21 cellular contexts compared by ENCODE assay signal in genomic region chr2:47487498-47487875, GRCh38.
DNase-seq lines count a peak whose midpoint lies in the region; ATAC-seq and TF ChIP-seq lines count a peak whose summit lies in the region.
"Had no signal": no experiment of that assay in that cellular context is flagged by ENCODE, and none has a peak within 500 bp of the region (broad histone marks: within the 10 kb centered on the region; RNA-seq: fewer than 3 reads in every experiment).

No MANE protein-coding gene starts in this region.

- no peak for TF ChIP-seq POLR2A in IMR-90 (IDR thresholded peaks at IDR 0.05; ENCODE audit: low read depth, low read length)

- peak overlapping the region; percentile 80 for H3K4ac ChIP-seq in IMR-90 (ENCODE audit: low read depth, low read length)

- peak overlapping the region; percentile 58 to 70 for H4K8ac ChIP-seq in IMR-90 (ENCODE audit: low read depth in 2 of 2, low read length in 2 of 2)

- peak overlapping the region; percentile 52 for H3K27ac Mint-ChIP-seq in activated naive CD8-positive, alpha-beta T cell treated with anti-CD3 and anti-CD28 coated beads, Interleukin-2, amount 50 U/mL, for 24 hours
- H3K27ac Mint-ChIP-seq: activated CD4-positive, alpha-beta T cell treated with anti-CD3 and anti-CD28 coated beads, Interleukin-2, amount 10 ng/mL, durations not matched to agents 7 days and 5 days; CD4-positive, alpha-beta T cell had no signal

- H3K27ac ChIP-seq in IMR-90 (ENCODE audit: insufficient read depth, low read length) (peak overlapping the region; percentile 77), smooth muscle cell (ENCODE audit: low read depth) (peak overlapping the region; percentile 76)
- H3K27ac ChIP-seq: adrenal gland, prostate gland, stomach, tibial artery, VCaP had no signal

- peak overlapping the region; percentile 91 for H4K91ac ChIP-seq in IMR-90 (ENCODE audit: insufficient read depth, low read depth, low read length)

- H2AK5ac ChIP-seq in IMR-90 (ENCODE audit: low read depth, low read length) = peak overlapping the region; percentile 96

- no peaks in the 10 kb centered on the region for H3K79me2 ChIP-seq in smooth muscle cell (ENCODE audit: low read depth)

- no CpG with 5 or more reads among the region's 1 CpG for WGBS in IMR-90 (ENCODE audit: extremely low coverage in 2 of 2, insufficient read length in 1 of 2), 2 experiments
- WGBS in smooth muscle cell (ENCODE audit: low lambda C conversion rate) = 62% methylated on average over 1 of the region's 1 CpG

- peak overlapping the region; percentile 13 for H2AFZ ChIP-seq in IMR-90 (replicated peaks; ENCODE audit: low read length, poor library complexity)
- H2AFZ ChIP-seq in smooth muscle cell (ENCODE audit: low read depth) = no peak overlapping the region

- peaks cover 29% of the 10 kb centered on the region for H3K4me1 Mint-ChIP-seq in activated naive CD8-positive, alpha-beta T cell treated with anti-CD3 and anti-CD28 coated beads, Interleukin-2, amount 50 U/mL, for 24 hours
- H3K4me1 Mint-ChIP-seq in activated T-cell treated with anti-CD3 and anti-CD28 coated beads, Interleukin-2, amount 50 U/mL, for 4 hours (ENCODE audit: low read depth) = peaks cover 15% of the 10 kb centered on the region

- no peaks in the 10 kb centered on the region for H4K20me1 ChIP-seq in IMR-90 (ENCODE audit: insufficient read depth, low read length)
- H4K20me1 ChIP-seq in smooth muscle cell (ENCODE audit: low read depth) = no peaks in the 10 kb centered on the region

- H3K36me3 Mint-ChIP-seq in activated naive CD8-positive, alpha-beta T cell treated with anti-CD3 and anti-CD28 coated beads, Interleukin-2, amount 50 U/mL, for 24 hours (ENCODE audit: low read depth) = peaks cover 25% of the 10 kb centered on the region
- peaks cover 17% of the 10 kb centered on the region for H3K36me3 Mint-ChIP-seq in activated T-cell treated with anti-CD3 and anti-CD28 coated beads, Interleukin-2, amount 50 U/mL, for 4 hours (ENCODE audit: insufficient read depth)

- H3K27me3 Mint-ChIP-seq in activated naive CD8-positive, alpha-beta T cell treated with anti-CD3 and anti-CD28 coated beads, Interleukin-2, amount 50 U/mL, for 24 hours = no peaks in the 10 kb centered on the region
- no peaks in the 10 kb centered on the region for H3K27me3 Mint-ChIP-seq in activated T-cell treated with anti-CD3 and anti-CD28 coated beads, Interleukin-2, amount 50 U/mL, for 4 hours (ENCODE audit: low read depth)
- H3K27me3 Mint-ChIP-seq: activated CD4-positive, alpha-beta T cell treated with anti-CD3 and anti-CD28 coated beads, Interleukin-2, amount 10 ng/mL, durations not matched to agents 7 days and 5 days; brain; CD4-positive, alpha-beta T cell had no signal

- H3K4me3 Mint-ChIP-seq in activated naive CD8-positive, alpha-beta T cell treated with anti-CD3 and anti-CD28 coated beads, Interleukin-2, amount 50 U/mL, for 24 hours = no peak overlapping the region
- no peak overlapping the region for H3K4me3 Mint-ChIP-seq in activated T-cell treated with anti-CD3 and anti-CD28 coated beads, Interleukin-2, amount 50 U/mL, for 4 hours
- H3K4me3 Mint-ChIP-seq: activated CD4-positive, alpha-beta T cell treated with anti-CD3 and anti-CD28 coated beads, Interleukin-2, amount 10 ng/mL, durations not matched to agents 7 days and 5 days; brain; CD4-positive, alpha-beta T cell had no signal

- peak overlapping the region; percentile 94 for H2BK120ac ChIP-seq in IMR-90 (ENCODE audit: low read depth, low read length)

- in situ Hi-C loops in IMR-90 (cut with MboI; ENCODE audit: low sequenced_read_pairs) (no loop called here), ACHN (cut with HindIII; ENCODE audit: low pct_ligation_motif_present, low pct_unique_long_range_greater_than_20kb, low sequenced_read_pairs) (no loop called here), G401 (cut with HindIII; ENCODE audit: low sequenced_read_pairs) (no loop called here)

- H3K27me3 ChIP-seq in IMR-90 (ENCODE audit: control insufficient read depth, insufficient read depth, low read length) (no peaks in the 10 kb centered on the region), smooth muscle cell (ENCODE audit: low read depth) (no peaks in the 10 kb centered on the region)
- H3K27me3 ChIP-seq: adrenal gland, stomach, tibial artery had no signal

- peak overlapping the region; percentile 99 for H3K18ac ChIP-seq in IMR-90 (ENCODE audit: low read depth, low read length)

- intact Hi-C loops in IMR-90 (cut with micrococcal nuclease) = no loop called here

- CTCF ChIA-PET in IMR-90 (lab: Yijun Ruan, JAX) = no interaction called here

- peak overlapping the region; percentile 79 for H3K4me2 ChIP-seq in IMR-90 (ENCODE audit: low read depth, low read length)
- H3K4me2 ChIP-seq in smooth muscle cell = peak overlapping the region; percentile 28
- H3K4me2 ChIP-seq: SK-N-SH had no signal

- H3K56ac ChIP-seq in IMR-90 (ENCODE audit: extremely low read depth, insufficient read depth, low read length) = peak overlapping the region; percentile 81; the same call in 1 of the 2 replicates

- peak overlapping the region; percentile 81 for H3K14ac ChIP-seq in IMR-90 (replicated peaks; ENCODE audit: low read depth, low read length)

- DNase-seq in IMR-90 (no peak), smooth muscle cell (lab: John Stamatoyannopoulos, UW; ENCODE audit: unreplicated experiment) (no peak), ACHN (no peak), G401 (ENCODE audit: low spot score) (no peak)
- DNase-seq in activated naive CD8-positive, alpha-beta T cell treated with anti-CD3 and anti-CD28 coated beads, Interleukin-2, amount 50 U/mL, for 24 hours = no peak
- no peak for DNase-seq in activated T-cell treated with anti-CD3 and anti-CD28 coated beads, Interleukin-2, amount 50 U/mL, for 4 hours
- DNase-seq: activated CD4-positive, alpha-beta T cell treated with anti-CD3 and anti-CD28 coated beads, Interleukin-2, amount 10 ng/mL, durations not matched to agents 7 days and 5 days; activated CD8-positive, alpha-beta memory T cell treated with anti-CD3 and anti-CD28 coated beads, Interleukin-2, amount 50 U/mL, for 4 hours; activated effector memory CD4-positive, alpha-beta T cell treated with Interleukin-2 at 50 U/mL for 16 hours; adrenal gland; CD4-positive, alpha-beta T cell; DMS 273 treated with DMSO at 0.1 percent for 48 hours; head of caudate nucleus; NCI-H1417 treated with DMSO at 0.1 percent for 48 hours; SK-N-SH; stomach; tibial artery had no signal

- no TSS peak for BruUV-seq in IMR-90 (replicated peaks; lab: Mats Ljungman, UMichigan)

- H3K9me1 ChIP-seq in IMR-90 (ENCODE audit: insufficient read depth, low read length) = peaks cover 4% of the 10 kb centered on the region

- no peak overlapping the region for H3K4me3 ChIP-seq in IMR-90 (ENCODE audit: insufficient read depth, low read depth, low read length)
- no peak overlapping the region for H3K4me3 ChIP-seq in smooth muscle cell
- H3K4me3 ChIP-seq: adrenal gland, prostate gland, stomach, tibial artery had no signal

- H3K79me1 ChIP-seq in IMR-90 (ENCODE audit: low read depth in 1 of 2, low read length in 2 of 2) = no peaks in the 10 kb centered on the region

- H3K9me3 Mint-ChIP-seq in activated naive CD8-positive, alpha-beta T cell treated with anti-CD3 and anti-CD28 coated beads, Interleukin-2, amount 50 U/mL, for 24 hours = no peaks in the 10 kb centered on the region
- H3K9me3 Mint-ChIP-seq in activated T-cell treated with anti-CD3 and anti-CD28 coated beads, Interleukin-2, amount 50 U/mL, for 4 hours = peaks cover 1% of the 10 kb centered on the region
- H3K9me3 Mint-ChIP-seq: activated CD4-positive, alpha-beta T cell treated with anti-CD3 and anti-CD28 coated beads, Interleukin-2, amount 10 ng/mL, durations not matched to agents 7 days and 5 days had no signal

- no peaks in the 10 kb centered on the region for H3K36me3 ChIP-seq in IMR-90 (ENCODE audit: control insufficient read depth, insufficient read depth, low read length)
- peaks cover 4% of the 10 kb centered on the region for H3K36me3 ChIP-seq in smooth muscle cell (ENCODE audit: low read depth)
- H3K36me3 ChIP-seq: adrenal gland, prostate gland had no signal

- no peak for TF ChIP-seq RAD21 in IMR-90 (IDR thresholded peaks at IDR 0.05; ENCODE audit: low read length)

- peak overlapping the region; percentile 54; the same call in 2 of the 3 replicates for H2BK15ac ChIP-seq in IMR-90 (ENCODE audit: low read depth, low read length)

- peak overlapping the region; percentile 60 for H2AK9ac ChIP-seq in IMR-90 (replicated peaks; ENCODE audit: low read depth, low read length, poor library complexity)

- dilution Hi-C loops in IMR-90 (cut with HindIII; ENCODE audit: low sequenced_read_pairs, unreplicated experiment) = no loop called here

- H3K23ac ChIP-seq in IMR-90 (ENCODE audit: low read depth, low read length) = peak overlapping the region; percentile 87

- H3F3A ChIP-seq in smooth muscle cell (ENCODE audit: low read depth) = peaks cover 19% of the 10 kb centered on the region

- peak overlapping the region; percentile 96 for H4K5ac ChIP-seq in IMR-90 (ENCODE audit: low read depth, low read length)

- peaks cover 14% of the 10 kb centered on the region for H3K4me1 ChIP-seq in IMR-90 (ENCODE audit: control insufficient read depth, insufficient read depth, low read length)
- peaks cover 7% of the 10 kb centered on the region for H3K4me1 ChIP-seq in smooth muscle cell (ENCODE audit: low read depth)
- H3K4me1 ChIP-seq: adrenal gland, prostate gland, stomach, tibial artery had no signal

- no peak for TF ChIP-seq CTCF in IMR-90 (conservative IDR thresholded peaks at IDR 0.05; ENCODE audit: low read depth, low read length)
- TF ChIP-seq CTCF in smooth muscle cell (IDR thresholded peaks at IDR 0.05; ENCODE audit: borderline replicate concordance, insufficient read depth, poor library complexity, severe bottlenecking) = no peak

- peak overlapping the region; percentile 95 for H2BK20ac ChIP-seq in IMR-90 (ENCODE audit: low read depth, low read length)

- H3K9ac ChIP-seq in IMR-90 (ENCODE audit: low read depth, low read length) (peak overlapping the region; percentile 78), smooth muscle cell (ENCODE audit: low read depth) (no peak overlapping the region)
- H3K9ac ChIP-seq: SK-N-SH had no signal

- ATAC-seq in GM18867 (IDR thresholded peaks at IDR 0.05; ENCODE audit: unreplicated experiment) (peak; percentile 19), IMR-90 (ENCODE audit: low read depth) (no peak)
- no peak for ATAC-seq in activated naive CD8-positive, alpha-beta T cell treated with anti-CD3 and anti-CD28 coated beads, Interleukin-2, amount 50 U/mL, for 24 hours
- ATAC-seq in activated T-cell treated with anti-CD3 and anti-CD28 coated beads, Interleukin-2, amount 50 U/mL, for 4 hours = no peak

- H3K9me3 ChIP-seq in IMR-90 (ENCODE audit: control insufficient read depth, insufficient read depth, low read length) (no peaks in the 10 kb centered on the region), smooth muscle cell (replicated peaks; ENCODE audit: low read depth) (no peaks in the 10 kb centered on the region)
- H3K9me3 ChIP-seq: adrenal gland, prostate gland, SK-N-SH, stomach, tibial artery had no signal

- peak overlapping the region; percentile 91 for H2BK5ac ChIP-seq in IMR-90 (ENCODE audit: low read depth, low read length, poor library complexity, severe bottlenecking)

- POLR2A ChIA-PET in IMR-90 (lab: Charles Lee; ENCODE audit: unreplicated experiment) = no interaction called here

TF ChIP-seq in IMR-90, 13 proteins besides CTCF, POLR2A, EP300 and RAD21 (continues in another document):
- TF ChIP-seq BHLHE40 (IDR thresholded peaks at IDR 0.05; ENCODE audit: low read depth, low read length) = no peak
- no peak for TF ChIP-seq NFE2L2 (IDR thresholded peaks at IDR 0.05; ENCODE audit: low read depth, low read length)
